In the genomic region with DNA sequence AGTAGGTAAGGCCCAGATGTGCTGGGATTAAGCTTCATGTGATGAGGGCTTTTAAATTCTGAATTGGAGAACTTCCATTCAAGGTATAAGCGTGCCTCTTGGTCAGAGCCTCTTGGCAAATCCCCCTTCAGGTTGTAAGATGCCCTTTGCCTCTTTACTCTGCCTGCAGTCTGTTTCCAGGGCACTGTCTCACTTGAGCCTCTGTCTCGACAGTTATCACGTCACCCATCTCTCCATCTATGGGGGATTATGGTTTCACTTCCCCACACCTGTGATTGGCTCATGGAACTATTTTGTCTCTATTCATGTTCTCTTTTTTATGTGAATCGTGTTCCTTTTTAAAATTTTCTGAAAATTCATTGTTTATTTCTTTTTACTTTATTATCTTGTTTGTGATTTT, we compare ENCODE assay signal across 10 cellular contexts. TPM values are rescaled to one million over a fixed set of nuclear protein-coding genes. Genes with fewer than 3 reads are reported as not detected.
A peak's percentile ranks its signal among the peaks of the same experiment; 100 is the strongest.
DNase-seq lines count a peak whose midpoint lies in the region; ATAC-seq and TF ChIP-seq lines count a peak whose summit lies in the region.
"Had no signal": no experiment of that assay in that cellular context is flagged by ENCODE, and none has a peak within 500 bp of the region (broad histone marks: within the 10 kb centered on the region; RNA-seq: fewer than 3 reads in every experiment).

No MANE protein-coding gene starts in this region.

- H3K27me3 Mint-ChIP-seq in stimulated activated naive CD8-positive, alpha-beta T cell treated with anti-CD3 and anti-CD28 coated beads, Interleukin-15, Interleukin-2, amounts not matched to agents 100 ng/mL and 50 ng/mL, for 24 hours = no peaks in the 10 kb centered on the region

- H3K4me3 Mint-ChIP-seq in stimulated activated naive CD8-positive, alpha-beta T cell treated with anti-CD3 and anti-CD28 coated beads, Interleukin-15, Interleukin-2, amounts not matched to agents 100 ng/mL and 50 ng/mL, for 24 hours = no peak overlapping the region

- peak; percentile 67 for ATAC-seq in HG02642 (IDR thresholded peaks at IDR 0.05; ENCODE audit: poor library complexity, unreplicated experiment)
- ATAC-seq: psoas muscle had no signal

- H3K27ac ChIP-seq in right atrium auricular region = no peak overlapping the region
- H3K27ac ChIP-seq: psoas muscle had no signal

- no peak overlapping the region for H3K4me3 ChIP-seq in right atrium auricular region
- H3K4me3 ChIP-seq: psoas muscle had no signal

- DNase-seq in cardiac septum (ENCODE audit: low spot score) = peak; percentile 2
- no peak for DNase-seq in right atrium auricular region (ENCODE audit: low spot score)
- peak; percentile 40 to 70 for DNase-seq in NCI-H524 (lab: John Stamatoyannopoulos, UW)
- no peak for DNase-seq in putamen (ENCODE audit: low spot score)
- no peak for DNase-seq in iPS-NIHi7 (ENCODE audit: extremely low spot score)
- no peak for DNase-seq in Ammon's horn (ENCODE audit: low spot score)
- DNase-seq: IMR-90, psoas muscle had no signal

- peaks cover 42% of the 10 kb centered on the region for H3K36me3 ChIP-seq in right atrium auricular region

- no peaks in the 10 kb centered on the region for H3K9me3 ChIP-seq in right atrium auricular region
- H3K9me3 ChIP-seq: psoas muscle had no signal

- no peaks in the 10 kb centered on the region for H3K27me3 ChIP-seq in right atrium auricular region

- intact Hi-C loops in cardiac septum (cut with DNase I) = loop anchor here (10.0 kb wide), 1 partner anchor 72 kb away; no protein-coding TSS in a partner anchor

- H3K4me1 ChIP-seq in right atrium auricular region = peaks cover 0 to 27% of the 10 kb centered on the region in 2 donors

- H3K4me1 Mint-ChIP-seq in stimulated activated naive CD8-positive, alpha-beta T cell treated with anti-CD3 and anti-CD28 coated beads, Interleukin-15, Interleukin-2, amounts not matched to agents 100 ng/mL and 50 ng/mL, for 24 hours (ENCODE audit: low read depth) = peaks cover 55% of the 10 kb centered on the region

- H3K9me3 Mint-ChIP-seq in stimulated activated naive CD8-positive, alpha-beta T cell treated with anti-CD3 and anti-CD28 coated beads, Interleukin-15, Interleukin-2, amounts not matched to agents 100 ng/mL and 50 ng/mL, for 24 hours = no peaks in the 10 kb centered on the region

- peak overlapping the region; percentile 31 for H3K27ac Mint-ChIP-seq in stimulated activated naive CD8-positive, alpha-beta T cell treated with anti-CD3 and anti-CD28 coated beads, Interleukin-15, Interleukin-2, amounts not matched to agents 100 ng/mL and 50 ng/mL, for 24 hours

- H3K36me3 Mint-ChIP-seq in stimulated activated naive CD8-positive, alpha-beta T cell treated with anti-CD3 and anti-CD28 coated beads, Interleukin-15, Interleukin-2, amounts not matched to agents 100 ng/mL and 50 ng/mL, for 24 hours (ENCODE audit: low read depth) = peaks cover 49% of the 10 kb centered on the region

- TF ChIP-seq CTCF in right atrium auricular region (IDR thresholded peaks at IDR 0.05) = no peak

RNA-seq across cellular contexts. Expression of a gene that starts 51.7 kb away (rescaled TPM):
- total RNA-seq in cardiac septum (28.3 TPM), right atrium auricular region (10 to 100 TPM; 19.8 to 22.3 TPM)

RNA-seq across cellular contexts. Expression of a gene that starts 51.8 kb away (rescaled TPM):
- total RNA-seq in cardiac septum (27.9 TPM), right atrium auricular region (10 to 100 TPM; 30.4 to 35.3 TPM)

Comparison
In these comparisons a context has a peak if more than half of its experiments do, and no peak if none do; other contexts are left out.
1. DNase-seq: peak in cardiac septum (single experiment) and NCI-H524 (2 of 2); none in right atrium auricular region (single experiment), putamen (single experiment), iPS-NIHi7 (single experiment) and Ammon's horn (single experiment).